In the genomic region with DNA sequence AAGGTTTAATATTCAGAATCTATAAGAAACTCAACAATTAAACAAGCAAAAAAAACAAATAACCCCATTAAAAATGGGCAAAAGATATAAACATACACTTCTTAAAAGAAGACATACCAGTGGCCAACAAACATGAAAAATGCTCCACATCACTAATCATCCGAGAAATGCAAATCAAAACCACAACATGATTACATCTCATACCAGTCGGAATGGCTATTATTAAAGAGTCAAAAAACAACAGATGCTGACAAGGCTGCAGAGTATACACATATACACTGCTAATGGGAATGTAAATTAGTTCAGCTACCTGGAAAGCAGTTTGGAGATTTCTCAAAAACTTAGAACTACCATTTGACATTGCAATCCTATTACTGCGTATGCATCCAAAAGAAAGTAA, we compare ENCODE assay signal across 7 cellular contexts.
DNase-seq lines count a peak whose midpoint lies in the region; ATAC-seq lines count a peak whose summit lies in the region.

No MANE protein-coding gene starts in this region.

- ATAC-seq in GM18520 (IDR thresholded peaks at IDR 0.05; ENCODE audit: unreplicated experiment) (peak; percentile 67), GM19372 (IDR thresholded peaks at IDR 0.05; ENCODE audit: low read depth, unreplicated experiment) (peak; percentile 62), GM21515 (IDR thresholded peaks at IDR 0.05; ENCODE audit: unreplicated experiment) (peak; percentile 83), HG02759 (IDR thresholded peaks at IDR 0.05; ENCODE audit: unreplicated experiment) (peak; percentile 86), HG03060 (IDR thresholded peaks at IDR 0.05; ENCODE audit: low read depth, unreplicated experiment) (peak; percentile 53), HG03439 (IDR thresholded peaks at IDR 0.05; ENCODE audit: unreplicated experiment) (peak; percentile 89)

- peak; percentile 83 for DNase-seq in NCI-H526 treated with DMSO at 0.1 percent for 48 hours (lab: John Stamatoyannopoulos, UW)

Comparison
In these comparisons a context has a peak if more than half of its experiments do, and no peak if none do; other contexts are left out.
1. Peak in every context shown above with its lines: DNase-seq and ATAC-seq.